In the genomic region with DNA sequence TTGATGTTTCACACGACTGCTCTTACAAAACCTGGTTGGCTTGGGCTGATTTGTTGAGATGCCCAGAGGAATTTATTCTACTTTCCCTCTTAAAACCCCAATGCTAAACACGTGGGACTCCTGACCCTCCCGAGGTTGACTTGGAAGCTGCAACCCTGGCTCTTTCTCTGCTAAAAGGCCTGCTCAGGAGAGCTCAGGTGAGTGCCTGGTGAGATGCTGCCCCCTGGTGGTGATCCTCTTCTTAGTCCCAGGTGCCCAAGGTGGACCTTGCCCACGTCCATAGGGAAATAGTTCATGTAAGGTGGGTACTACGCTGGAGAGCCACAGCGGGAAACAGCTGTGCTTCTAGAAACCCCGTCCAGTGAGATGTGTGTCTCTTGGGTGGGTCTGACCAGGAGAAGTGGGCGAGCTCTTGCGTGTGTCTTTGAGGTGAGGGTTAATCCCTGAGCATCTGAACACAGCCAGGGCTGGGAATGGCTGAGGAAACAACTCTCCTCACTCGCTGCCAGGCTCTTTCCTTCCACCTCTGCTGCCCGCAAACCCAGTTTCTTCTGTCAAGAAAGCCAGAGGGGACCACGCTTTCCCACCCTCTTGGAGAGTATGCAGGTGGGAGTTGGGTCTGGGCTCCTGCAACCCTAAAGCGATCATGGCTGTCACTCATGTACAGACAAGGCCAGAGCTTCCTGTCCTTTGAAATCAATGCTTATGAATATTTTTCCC, we compare ENCODE assay signal across 8 cellular contexts. TPM values are rescaled to one million over a fixed set of nuclear protein-coding genes. Genes with fewer than 3 reads are reported as not detected.
DNase-seq lines count a peak whose midpoint lies in the region; ATAC-seq and TF ChIP-seq lines count a peak whose summit lies in the region.

No MANE protein-coding gene starts in this region.

- H3K36me3 Mint-ChIP-seq in mesothelial cell of epicardium, result no peaks in the 10 kb centered on the region

- H3K9me3 Mint-ChIP-seq in mesothelial cell of epicardium, result peaks cover 4% of the 10 kb centered on the region

- H3K27ac Mint-ChIP-seq in mesothelial cell of epicardium, result no peak overlapping the region

- H3K27me3 Mint-ChIP-seq in mesothelial cell of epicardium (ENCODE audit: low read depth), result peaks cover 9% of the 10 kb centered on the region

- no peak overlapping the region for H3K4me3 Mint-ChIP-seq in mesothelial cell of epicardium

- peak; percentile 86 for TF ChIP-seq CTCF in mesothelial cell of epicardium (IDR thresholded peaks at IDR 0.05; ENCODE audit: unreplicated experiment)

- H3K4me1 Mint-ChIP-seq in mesothelial cell of epicardium, result peaks cover 34% of the 10 kb centered on the region

- ATAC-seq in GM21576 (IDR thresholded peaks at IDR 0.05; ENCODE audit: unreplicated experiment) (peak; percentile 68), GM21381 (IDR thresholded peaks at IDR 0.05; ENCODE audit: unreplicated experiment) (no peak)

- peak; percentile 56 for DNase-seq in COLO668 (lab: John Stamatoyannopoulos, UW; ENCODE audit: unreplicated experiment)
- DNase-seq in NCI-H2029 (lab: John Stamatoyannopoulos, UW), result peak; percentile 38
- peak; percentile 65 for DNase-seq in activated CD4-positive, CD25-positive, alpha-beta regulatory T cell treated with anti-CD3 and anti-CD28 coated beads, Interleukin-2, amount 50 U/mL, for 72 hours
- DNase-seq in epidermal melanocyte (ENCODE audit: insufficient read length, low spot score), result peak; percentile 57
- DNase-seq in mesothelial cell of epicardium (ENCODE audit: low spot score in 2 of 2, unreplicated experiment in 2 of 2), result peak; percentile 64 to 79
- peak in 4 of 6 experiments; percentile 7 to 38 (median 12) for DNase-seq in stimulated activated naive CD4-positive, alpha-beta T cell (lab: John Stamatoyannopoulos, UW)

RNA-seq across cellular contexts. Expression of gene PXDN, which starts 25.5 kb away (rescaled TPM):
- total RNA-seq in mesothelial cell of epicardium, result 274 to 292 TPM (median 277 TPM) in 3 replicates

Comparison
In these comparisons a context has a peak if more than half of its experiments do, and no peak if none do; other contexts are left out.
1. DNase-seq: peak in every context shown above with its lines; median percentile 72 in mesothelial cell of epicardium; 65 in activated CD4-positive, CD25-positive, alpha-beta regulatory T cell treated with anti-CD3 and anti-CD28 coated beads, Interleukin-2, amount 50 U/mL, for 72 hours; 57 in epidermal melanocyte; 56 in COLO668; 38 in NCI-H2029; 12 in stimulated activated naive CD4-positive, alpha-beta T cell.